9 cellular contexts compared by ENCODE assay signal in the genomic region with DNA sequence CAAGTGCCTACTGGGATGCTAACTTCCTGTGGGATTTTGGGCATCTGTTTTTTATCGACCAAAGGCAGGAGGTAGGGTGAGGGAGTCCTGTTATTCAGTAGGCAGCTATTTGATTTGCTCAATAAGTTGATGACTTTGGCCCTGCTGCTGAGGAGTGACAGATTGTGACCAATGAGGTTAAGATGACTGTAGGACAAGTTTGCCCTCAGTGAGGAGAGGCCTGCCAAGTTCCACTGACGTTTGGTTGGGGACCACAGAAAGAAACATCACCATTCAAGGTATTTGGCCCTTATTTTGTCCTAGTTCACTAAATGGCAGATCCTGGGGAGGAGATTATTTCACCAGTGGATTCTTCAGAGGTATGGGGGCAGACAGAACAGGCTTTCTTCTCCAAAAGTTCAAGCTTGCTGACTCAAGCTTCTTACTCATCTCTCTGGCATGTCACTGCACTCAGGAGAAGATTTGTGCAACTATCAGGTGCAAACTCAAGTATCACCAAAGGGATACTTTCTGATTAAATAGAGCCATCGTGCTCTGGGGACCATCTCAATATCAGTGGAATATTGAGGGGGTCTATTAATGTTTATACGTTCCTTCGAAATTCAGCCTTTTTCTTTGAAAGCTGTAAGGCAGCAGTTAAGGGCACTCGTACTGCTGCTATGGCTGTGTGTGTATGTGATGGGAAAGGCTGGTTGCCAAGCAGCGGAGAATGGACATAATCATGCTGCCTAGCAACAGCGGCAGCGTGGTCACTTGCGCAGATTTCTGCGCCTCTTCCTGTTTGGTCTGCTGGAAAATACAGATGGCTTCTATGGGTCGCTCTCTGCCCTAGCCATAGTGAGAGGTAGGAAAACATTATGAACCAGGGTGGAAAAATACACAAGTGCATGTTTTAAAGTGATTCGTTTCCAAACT.
DNase-seq lines count a peak whose midpoint lies in the region; ATAC-seq, FAIRE-seq and TF ChIP-seq lines count a peak whose summit lies in the region.
"Had no signal": no experiment of that assay in that cellular context is flagged by ENCODE, and none has a peak within 500 bp of the region (broad histone marks: within the 10 kb centered on the region; RNA-seq: fewer than 3 reads in every experiment).

No MANE protein-coding gene starts in this region.

- H3K4me3 ChIP-seq in gastroesophageal sphincter = no peak overlapping the region
- H3K4me3 ChIP-seq in ovary = no peak overlapping the region

- CTCF ChIA-PET in activated CD8-positive, alpha-beta T cell treated with anti-CD3 and anti-CD28 coated beads, Interleukin-2, amount 10 ng/mL, durations not matched to agents 7 days and 5 days (lab: Charles Lee) = no interaction called here

- POLR2A ChIA-PET in activated CD8-positive, alpha-beta T cell treated with anti-CD3 and anti-CD28 coated beads, Interleukin-2, amount 10 ng/mL, durations not matched to agents 7 days and 5 days (lab: Charles Lee) = no interaction called here

- H3K27ac ChIP-seq in gastroesophageal sphincter (peak overlapping the region; percentile 62 to 89 (median 80)), ovary (no peak overlapping the region)

- no peak overlapping the region for H3K4me3 Mint-ChIP-seq in progenitor cell of endocrine pancreas (ENCODE audit: low read depth)
- H3K4me3 Mint-ChIP-seq in activated CD8-positive, alpha-beta T cell treated with anti-CD3 and anti-CD28 coated beads, Interleukin-2, amount 10 ng/mL, durations not matched to agents 7 days and 5 days = no peak overlapping the region

- intact Hi-C loops in ovary (cut with DNase I) = loop anchor here in 1 of 4 donors (10.0 kb wide), 1 partner anchor 137 kb away; no protein-coding TSS in a partner anchor

- H3K9me3 Mint-ChIP-seq in progenitor cell of endocrine pancreas (ENCODE audit: low read depth) = no peaks in the 10 kb centered on the region
- no peaks in the 10 kb centered on the region for H3K9me3 Mint-ChIP-seq in activated CD8-positive, alpha-beta T cell treated with anti-CD3 and anti-CD28 coated beads, Interleukin-2, amount 10 ng/mL, durations not matched to agents 7 days and 5 days (ENCODE audit: insufficient read depth)

- no peak for TF ChIP-seq EP300 in gastroesophageal sphincter (IDR thresholded peaks at IDR 0.05)
- TF ChIP-seq EP300 in ovary (IDR thresholded peaks at IDR 0.05) = no peak

- 23 to 30% methylated on average over 7 to 10 of the region's 13 CpGs for WGBS in gastroesophageal sphincter (ENCODE audit: low coverage in 1 of 2), 2 donors
- 64 to 70% (median 69%) methylated on average over 13 of the region's 13 CpGs for WGBS in ovary, 3 donors

- H3K36me3 ChIP-seq in gastroesophageal sphincter = no peaks in the 10 kb centered on the region
- H3K36me3 ChIP-seq in ovary = no peaks in the 10 kb centered on the region

- TF ChIP-seq CTCF in gastroesophageal sphincter (IDR thresholded peaks at IDR 0.05) (no peak), progenitor cell of endocrine pancreas (IDR thresholded peaks at IDR 0.05; ENCODE audit: unreplicated experiment) (no peak), ovary (IDR thresholded peaks at IDR 0.05) (no peak)

- H3K27ac Mint-ChIP-seq in progenitor cell of endocrine pancreas = peak overlapping the region; percentile 96
- no peak overlapping the region for H3K27ac Mint-ChIP-seq in activated CD8-positive, alpha-beta T cell treated with anti-CD3 and anti-CD28 coated beads, Interleukin-2, amount 10 ng/mL, durations not matched to agents 7 days and 5 days

- peaks cover 49% of the 10 kb centered on the region for H3K4me1 Mint-ChIP-seq in progenitor cell of endocrine pancreas (ENCODE audit: low read depth)
- no peaks in the 10 kb centered on the region for H3K4me1 Mint-ChIP-seq in activated CD8-positive, alpha-beta T cell treated with anti-CD3 and anti-CD28 coated beads, Interleukin-2, amount 10 ng/mL, durations not matched to agents 7 days and 5 days (ENCODE audit: low read depth)

- no peaks in the 10 kb centered on the region for H3K27me3 Mint-ChIP-seq in progenitor cell of endocrine pancreas
- no peaks in the 10 kb centered on the region for H3K27me3 Mint-ChIP-seq in activated CD8-positive, alpha-beta T cell treated with anti-CD3 and anti-CD28 coated beads, Interleukin-2, amount 10 ng/mL, durations not matched to agents 7 days and 5 days (ENCODE audit: low read depth)

- DNase-seq in H54 (ENCODE audit: insufficient read length, low spot score) (peak; percentile 65), SK-N-DZ (ENCODE audit: low spot score) (peak; percentile 43), progenitor cell of endocrine pancreas (ENCODE audit: low spot score, unreplicated experiment) (no peak), ovary (no peak), AML-193 (lab: John Stamatoyannopoulos, UW) (no peak)
- no peak for DNase-seq in activated CD8-positive, alpha-beta T cell treated with anti-CD3 and anti-CD28 coated beads, Interleukin-2, amount 10 ng/mL, durations not matched to agents 7 days and 5 days

- ATAC-seq in gastroesophageal sphincter (peak; percentile 69), HG02870 (IDR thresholded peaks at IDR 0.05; ENCODE audit: unreplicated experiment) (no peak)
- ATAC-seq in activated CD8-positive, alpha-beta T cell treated with anti-CD3 and anti-CD28 coated beads, Interleukin-2, amount 10 ng/mL, durations not matched to agents 7 days and 5 days = no peak
- ATAC-seq: HepG2 had no signal

- peaks cover 25% of the 10 kb centered on the region for H3K36me3 Mint-ChIP-seq in progenitor cell of endocrine pancreas (ENCODE audit: insufficient read depth)
- H3K36me3 Mint-ChIP-seq in activated CD8-positive, alpha-beta T cell treated with anti-CD3 and anti-CD28 coated beads, Interleukin-2, amount 10 ng/mL, durations not matched to agents 7 days and 5 days (ENCODE audit: low read depth) = no peaks in the 10 kb centered on the region

- TF ChIP-seq POLR2A in H54 (IDR thresholded peaks at IDR 0.05; ENCODE audit: low read depth, low read length) = no peak
- no peak for TF ChIP-seq POLR2A in gastroesophageal sphincter (IDR thresholded peaks at IDR 0.05)
- no peak for TF ChIP-seq POLR2A in ovary (IDR thresholded peaks at IDR 0.05)

- H3K4me1 ChIP-seq in gastroesophageal sphincter (peaks cover 35 to 99% (median 47%) of the 10 kb centered on the region in 3 donors), ovary (ENCODE audit: insufficient read depth) (peaks cover 22% of the 10 kb centered on the region)

- H3K27me3 ChIP-seq in gastroesophageal sphincter (no peaks in the 10 kb centered on the region), ovary (no peaks in the 10 kb centered on the region)

- H3K9me3 ChIP-seq in gastroesophageal sphincter = no peaks in the 10 kb centered on the region
- no peaks in the 10 kb centered on the region for H3K9me3 ChIP-seq in ovary

- no peak for FAIRE-seq in H54 (lab: Jason Lieb, UNC)
- FAIRE-seq: HepG2 had no signal

Comparison
In these comparisons a context has a peak if more than half of its experiments do, and no peak if none do; other contexts are left out.
1. DNase-seq: peak in H54 (single experiment) and SK-N-DZ (single experiment); none in progenitor cell of endocrine pancreas (single experiment), ovary (0 of 5), activated CD8-positive, alpha-beta T cell treated with anti-CD3 and anti-CD28 coated beads, Interleukin-2, amount 10 ng/mL, durations not matched to agents 7 days and 5 days (single experiment) and AML-193 (0 of 2).
2. H3K27ac ChIP-seq: peak in gastroesophageal sphincter (4 of 4); none in ovary (0 of 2).